ENCODE assay signal across 8 cellular contexts in the genomic region with DNA sequence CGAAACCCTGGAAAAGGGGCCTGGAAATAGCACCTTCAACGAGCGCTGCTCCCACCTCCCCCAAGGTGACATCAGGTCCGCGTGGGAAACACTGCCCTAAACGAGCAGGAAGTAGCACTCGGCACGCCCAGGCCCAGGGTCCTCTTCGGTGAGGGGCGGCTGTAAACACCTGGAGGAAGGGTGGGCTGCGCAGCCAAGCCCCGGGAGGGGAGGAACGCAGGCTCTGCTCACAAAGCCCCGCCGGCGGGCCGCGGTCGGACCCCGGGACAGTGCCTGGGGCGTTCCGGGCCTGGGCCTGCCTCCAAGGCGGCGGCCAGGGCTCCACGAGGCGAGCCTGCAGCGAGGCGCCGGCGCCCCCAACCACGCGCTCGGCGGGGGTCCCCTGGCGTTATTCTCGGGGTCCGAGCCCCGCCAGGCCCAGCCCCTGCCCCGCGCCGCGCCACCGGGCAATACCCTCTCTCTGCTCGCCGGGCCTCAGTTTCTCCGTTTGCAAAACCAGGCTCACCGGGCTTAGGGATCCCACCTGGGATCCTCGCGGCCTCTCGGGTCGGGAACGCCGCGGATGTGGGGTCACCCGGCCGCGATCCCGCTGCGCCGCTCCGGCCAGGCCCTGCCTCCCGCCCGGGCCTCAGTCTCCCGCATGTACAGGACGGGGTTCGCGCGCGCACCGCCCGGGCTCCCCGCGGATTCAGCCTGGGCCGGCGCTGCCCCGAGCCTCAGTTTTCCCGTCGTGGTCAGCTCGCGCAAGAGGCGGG. TPM values are rescaled to one million over a fixed set of nuclear protein-coding genes. Genes with fewer than 3 reads are reported as not detected.
DNase-seq lines count a peak whose midpoint lies in the region; ATAC-seq and TF ChIP-seq lines count a peak whose summit lies in the region.

No MANE protein-coding gene starts in this region.

- peak overlapping the region; percentile 21 for H3K9ac ChIP-seq in rectal smooth muscle tissue (ENCODE audit: low read length)

- peak overlapping the region; percentile 95 for H3K4me3 Mint-ChIP-seq in activated T-helper 1 cell treated with anti-CD3 and anti-CD28 coated beads, Interleukin-12 subunit alpha, Interleukin-12 subunit beta, Interleukin-2, Interleukin-4 antibody, amounts not matched to agents 30 ng/mL and 10 ng/mL and 1 ng/mL, durations not matched to agents 14 hours and 24 hours and 36 hours

- no peaks in the 10 kb centered on the region for H3K36me3 ChIP-seq in rectal smooth muscle tissue (ENCODE audit: control insufficient read depth, insufficient read depth, low read length)

- TF ChIP-seq CTCF in foreskin keratinocyte (conservative IDR thresholded peaks at IDR 0.05), result no peak

- ATAC-seq in GM21619 (IDR thresholded peaks at IDR 0.05; ENCODE audit: unreplicated experiment), result peak; percentile 4
- ATAC-seq in foreskin keratinocyte, result no peak

- no peaks in the 10 kb centered on the region for H3K9me3 Mint-ChIP-seq in activated T-helper 1 cell treated with anti-CD3 and anti-CD28 coated beads, Interleukin-12 subunit alpha, Interleukin-12 subunit beta, Interleukin-2, Interleukin-4 antibody, amounts not matched to agents 30 ng/mL and 10 ng/mL and 1 ng/mL, durations not matched to agents 14 hours and 24 hours and 36 hours

- H3K36me3 Mint-ChIP-seq in activated T-helper 1 cell treated with anti-CD3 and anti-CD28 coated beads, Interleukin-12 subunit alpha, Interleukin-12 subunit beta, Interleukin-2, Interleukin-4 antibody, amounts not matched to agents 30 ng/mL and 10 ng/mL and 1 ng/mL, durations not matched to agents 14 hours and 24 hours and 36 hours (ENCODE audit: low read depth), result peaks cover 5% of the 10 kb centered on the region

- peaks cover 14% of the 10 kb centered on the region for H3K4me1 ChIP-seq in foreskin keratinocyte
- peaks cover 10% of the 10 kb centered on the region for H3K4me1 ChIP-seq in rectal smooth muscle tissue (ENCODE audit: control insufficient read depth, insufficient read depth, low read length)

- H3K27me3 ChIP-seq in foreskin keratinocyte (no peaks in the 10 kb centered on the region), rectal smooth muscle tissue (ENCODE audit: control insufficient read depth, insufficient read depth, low read length) (no peaks in the 10 kb centered on the region)

- H3K27ac Mint-ChIP-seq in activated T-helper 1 cell treated with anti-CD3 and anti-CD28 coated beads, Interleukin-12 subunit alpha, Interleukin-12 subunit beta, Interleukin-2, Interleukin-4 antibody, amounts not matched to agents 30 ng/mL and 10 ng/mL and 1 ng/mL, durations not matched to agents 14 hours and 24 hours and 36 hours, result peak overlapping the region; percentile 97

- H3K27ac ChIP-seq in foreskin keratinocyte (peak overlapping the region; percentile 81), rectal smooth muscle tissue (ENCODE audit: low read depth, low read length) (peak overlapping the region; percentile 67)

- H3K27me3 Mint-ChIP-seq in activated T-helper 1 cell treated with anti-CD3 and anti-CD28 coated beads, Interleukin-12 subunit alpha, Interleukin-12 subunit beta, Interleukin-2, Interleukin-4 antibody, amounts not matched to agents 30 ng/mL and 10 ng/mL and 1 ng/mL, durations not matched to agents 14 hours and 24 hours and 36 hours (ENCODE audit: insufficient read depth), result no peaks in the 10 kb centered on the region

- peak overlapping the region; percentile 54 for H3K4me3 ChIP-seq in rectal smooth muscle tissue (ENCODE audit: low read length)

- peak; percentile 68 for DNase-seq in D341Med (ENCODE audit: low spot score)
- peak; percentile 56 for DNase-seq in NOMO-1 treated with DMSO at 0.1 percent for 48 hours (lab: John Stamatoyannopoulos, UW; ENCODE audit: unreplicated experiment)
- DNase-seq in activated T-helper 1 cell treated with anti-CD3 and anti-CD28 coated beads, Interleukin-12 subunit alpha, Interleukin-12 subunit beta, Interleukin-2, Interleukin-4 antibody, amounts not matched to agents 30 ng/mL and 10 ng/mL and 1 ng/mL, durations not matched to agents 14 hours and 24 hours and 36 hours (ENCODE audit: low spot score), result peak; percentile 68
- no peak for DNase-seq in foreskin keratinocyte
- no peak for DNase-seq in KG1 (lab: John Stamatoyannopoulos, UW)
- DNase-seq in medulla oblongata (ENCODE audit: extremely low spot score), result no peak

- peaks cover 33% of the 10 kb centered on the region for H3K4me1 Mint-ChIP-seq in activated T-helper 1 cell treated with anti-CD3 and anti-CD28 coated beads, Interleukin-12 subunit alpha, Interleukin-12 subunit beta, Interleukin-2, Interleukin-4 antibody, amounts not matched to agents 30 ng/mL and 10 ng/mL and 1 ng/mL, durations not matched to agents 14 hours and 24 hours and 36 hours (ENCODE audit: low read depth)

- intact Hi-C loops in activated T-helper 1 cell treated with anti-CD3 and anti-CD28 coated beads, Interleukin-12 subunit alpha, Interleukin-12 subunit beta, Interleukin-2, Interleukin-4 antibody, amounts not matched to agents 30 ng/mL and 10 ng/mL and 1 ng/mL, durations not matched to agents 14 hours and 24 hours and 36 hours (cut with micrococcal nuclease), result loop anchor here (5.0 kb wide), 2 partner anchors 200 to 265 kb away; a partner anchor contains a TSS

RNA-seq across cellular contexts. Expression of a gene that starts 0.6 kb away (rescaled TPM):
- 107 and 110 TPM in 2 replicates for total RNA-seq in activated T-helper 1 cell treated with anti-CD3 and anti-CD28 coated beads, Interleukin-12 subunit alpha, Interleukin-12 subunit beta, Interleukin-2, Interleukin-4 antibody, amounts not matched to agents 30 ng/mL and 10 ng/mL and 1 ng/mL, durations not matched to agents 14 hours and 24 hours and 36 hours
- total RNA-seq in foreskin keratinocyte, result 67.8 and 74.3 TPM in 2 replicates
- 89.2 and 98.4 TPM in 2 replicates for polyA plus RNA-seq in foreskin keratinocyte

RNA-seq across cellular contexts. Expression of a gene that starts 13.8 kb away (rescaled TPM):
- total RNA-seq in activated T-helper 1 cell treated with anti-CD3 and anti-CD28 coated beads, Interleukin-12 subunit alpha, Interleukin-12 subunit beta, Interleukin-2, Interleukin-4 antibody, amounts not matched to agents 30 ng/mL and 10 ng/mL and 1 ng/mL, durations not matched to agents 14 hours and 24 hours and 36 hours, result 5.5 and 5.6 TPM in 2 replicates
- 135 and 157 TPM in 2 replicates for total RNA-seq in foreskin keratinocyte
- 150 and 180 TPM in 2 replicates for polyA plus RNA-seq in foreskin keratinocyte

RNA-seq across cellular contexts. Expression of a gene that starts 22.7 kb away (rescaled TPM):
- total RNA-seq in activated T-helper 1 cell treated with anti-CD3 and anti-CD28 coated beads, Interleukin-12 subunit alpha, Interleukin-12 subunit beta, Interleukin-2, Interleukin-4 antibody, amounts not matched to agents 30 ng/mL and 10 ng/mL and 1 ng/mL, durations not matched to agents 14 hours and 24 hours and 36 hours, result not detected in 2 replicates
- total RNA-seq in foreskin keratinocyte, result not detected in 2 replicates
- not detected in 2 replicates for polyA plus RNA-seq in foreskin keratinocyte

RNA-seq across cellular contexts. Expression of a gene that starts 29.0 kb away (rescaled TPM):
- 103 and 104 TPM in 2 replicates for total RNA-seq in activated T-helper 1 cell treated with anti-CD3 and anti-CD28 coated beads, Interleukin-12 subunit alpha, Interleukin-12 subunit beta, Interleukin-2, Interleukin-4 antibody, amounts not matched to agents 30 ng/mL and 10 ng/mL and 1 ng/mL, durations not matched to agents 14 hours and 24 hours and 36 hours
- 54.7 and 68.1 TPM in 2 replicates for total RNA-seq in foreskin keratinocyte
- polyA plus RNA-seq in foreskin keratinocyte, result 59.9 and 69.5 TPM in 2 replicates

RNA-seq across cellular contexts. Expression of a gene that starts 32.9 kb away (rescaled TPM):
- total RNA-seq in activated T-helper 1 cell treated with anti-CD3 and anti-CD28 coated beads, Interleukin-12 subunit alpha, Interleukin-12 subunit beta, Interleukin-2, Interleukin-4 antibody, amounts not matched to agents 30 ng/mL and 10 ng/mL and 1 ng/mL, durations not matched to agents 14 hours and 24 hours and 36 hours, result not detected in 2 replicates
- total RNA-seq in foreskin keratinocyte, result not detected in 2 replicates
- polyA plus RNA-seq in foreskin keratinocyte, result not detected in 2 replicates

Comparison
In these comparisons a context has a peak if more than half of its experiments do, and no peak if none do; other contexts are left out.
1. DNase-seq: peak in D341Med (single experiment), NOMO-1 treated with DMSO at 0.1 percent for 48 hours (single experiment) and activated T-helper 1 cell treated with anti-CD3 and anti-CD28 coated beads, Interleukin-12 subunit alpha, Interleukin-12 subunit beta, Interleukin-2, Interleukin-4 antibody, amounts not matched to agents 30 ng/mL and 10 ng/mL and 1 ng/mL, durations not matched to agents 14 hours and 24 hours and 36 hours (single experiment); none in foreskin keratinocyte (0 of 2), KG1 (single experiment) and medulla oblongata (single experiment).
2. RNA of a gene that starts 13.8 kb away (total RNA-seq): 135 to 157 TPM in foreskin keratinocyte; 5.5 to 5.6 TPM in activated T-helper 1 cell treated with anti-CD3 and anti-CD28 coated beads, Interleukin-12 subunit alpha, Interleukin-12 subunit beta, Interleukin-2, Interleukin-4 antibody, amounts not matched to agents 30 ng/mL and 10 ng/mL and 1 ng/mL, durations not matched to agents 14 hours and 24 hours and 36 hours; every median in the first group is over 10 times any median in the second.